Comparison of ENCODE assay signal across 8 cellular contexts in the genomic region with DNA sequence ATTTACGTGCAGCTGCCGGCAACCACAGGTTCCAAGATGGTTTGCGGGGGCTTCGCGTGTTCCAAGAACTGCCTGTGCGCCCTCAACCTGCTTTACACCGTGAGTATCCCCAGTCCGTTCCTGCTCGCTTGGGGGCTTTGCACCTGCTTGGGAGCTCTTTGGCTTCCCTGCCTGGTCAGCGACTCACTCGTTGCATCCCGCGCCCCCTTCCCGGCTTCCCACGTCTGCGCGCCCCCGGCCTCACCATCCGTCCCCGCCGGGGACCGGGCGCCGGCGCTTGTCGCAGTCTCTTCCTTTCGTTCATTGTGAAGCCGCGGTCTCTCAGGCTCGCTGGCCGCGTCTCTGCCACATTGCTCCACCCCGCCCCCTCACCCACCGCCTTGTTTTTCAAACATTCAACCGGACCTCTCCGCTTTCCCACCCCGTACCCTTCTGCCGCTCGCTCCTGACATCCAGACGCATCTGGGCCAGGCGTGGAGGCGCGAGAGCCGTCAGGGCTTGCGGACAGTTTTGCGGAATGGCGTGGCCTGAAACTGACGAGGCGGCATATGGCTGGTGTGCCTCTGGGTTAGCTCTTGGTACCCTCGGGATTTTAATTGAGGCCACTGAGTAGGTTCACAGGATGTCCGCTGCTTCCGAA. TPM values are rescaled to one million over a fixed set of nuclear protein-coding genes. Genes with fewer than 3 reads are reported as not detected.
DNase-seq lines count a peak whose midpoint lies in the region; ATAC-seq lines count a peak whose summit lies in the region.

No MANE protein-coding gene starts in this region.

- H3K4me1 Mint-ChIP-seq in activated T-cell treated with anti-CD3 and anti-CD28 coated beads, Interleukin-2, amount 50 U/mL, for 4 hours (ENCODE audit: low read depth), result peaks cover 9% of the 10 kb centered on the region

- ATAC-seq in GM21526 (IDR thresholded peaks at IDR 0.05; ENCODE audit: low FRiP score, unreplicated experiment), result peak; percentile 30
- peak; percentile 32 to 46 for ATAC-seq in activated T-cell treated with anti-CD3 and anti-CD28 coated beads, Interleukin-2, amount 50 U/mL, for 4 hours

- H3K27me3 Mint-ChIP-seq in activated T-cell treated with anti-CD3 and anti-CD28 coated beads, Interleukin-2, amount 50 U/mL, for 4 hours (ENCODE audit: low read depth), result peaks cover 22% of the 10 kb centered on the region

- DNase-seq in D341Med (ENCODE audit: low spot score) (peak; percentile 68), NCI-H146 treated with DMSO at 0.1 percent for 48 hours (lab: John Stamatoyannopoulos, UW; ENCODE audit: unreplicated experiment) (peak; percentile 55), glomerular visceral epithelial cell (ENCODE audit: extremely low spot score) (peak; percentile 35), nucleus accumbens (lab: John Stamatoyannopoulos, UW) (peak in 29 of 56 donors; percentile 7 to 65 (median 40)), SKM-1 (lab: John Stamatoyannopoulos, UW; ENCODE audit: unreplicated experiment) (no peak), NCI-H187 treated with DMSO at 0.1 percent for 48 hours (lab: John Stamatoyannopoulos, UW) (no peak)
- no peak for DNase-seq in activated T-cell treated with anti-CD3 and anti-CD28 coated beads, Interleukin-2, amount 50 U/mL, for 4 hours

- no peaks in the 10 kb centered on the region for H3K9me3 Mint-ChIP-seq in activated T-cell treated with anti-CD3 and anti-CD28 coated beads, Interleukin-2, amount 50 U/mL, for 4 hours

- H3K4me3 Mint-ChIP-seq in activated T-cell treated with anti-CD3 and anti-CD28 coated beads, Interleukin-2, amount 50 U/mL, for 4 hours, result peak overlapping the region; percentile 79

- H3K36me3 Mint-ChIP-seq in activated T-cell treated with anti-CD3 and anti-CD28 coated beads, Interleukin-2, amount 50 U/mL, for 4 hours (ENCODE audit: insufficient read depth), result no peaks in the 10 kb centered on the region

RNA-seq across cellular contexts. Expression of gene TSPAN13, which starts 0.5 kb away (rescaled TPM):
- 1 to 10 TPM; 3.5 to 4.7 (median 4.0) TPM for total RNA-seq in activated T-cell treated with anti-CD3 and anti-CD28 coated beads, Interleukin-2, amount 50 U/mL, for 4 hours

RNA-seq across cellular contexts. Expression of gene AGR2, which starts 50.7 kb away (rescaled TPM):
- 1 to 10 TPM in 1 of 3 donors, under 1 TPM in 2; 0.76 to 1.2 (median 0.95) TPM for total RNA-seq in activated T-cell treated with anti-CD3 and anti-CD28 coated beads, Interleukin-2, amount 50 U/mL, for 4 hours

Comparison
In these comparisons a context has a peak if more than half of its experiments do, and no peak if none do; other contexts are left out.
1. DNase-seq: peak in D341Med (single experiment), NCI-H146 treated with DMSO at 0.1 percent for 48 hours (single experiment), glomerular visceral epithelial cell (single experiment) and nucleus accumbens (29 of 56); none in activated T-cell treated with anti-CD3 and anti-CD28 coated beads, Interleukin-2, amount 50 U/mL, for 4 hours (single experiment), SKM-1 (single experiment) and NCI-H187 treated with DMSO at 0.1 percent for 48 hours (single experiment).